In the genomic region with DNA sequence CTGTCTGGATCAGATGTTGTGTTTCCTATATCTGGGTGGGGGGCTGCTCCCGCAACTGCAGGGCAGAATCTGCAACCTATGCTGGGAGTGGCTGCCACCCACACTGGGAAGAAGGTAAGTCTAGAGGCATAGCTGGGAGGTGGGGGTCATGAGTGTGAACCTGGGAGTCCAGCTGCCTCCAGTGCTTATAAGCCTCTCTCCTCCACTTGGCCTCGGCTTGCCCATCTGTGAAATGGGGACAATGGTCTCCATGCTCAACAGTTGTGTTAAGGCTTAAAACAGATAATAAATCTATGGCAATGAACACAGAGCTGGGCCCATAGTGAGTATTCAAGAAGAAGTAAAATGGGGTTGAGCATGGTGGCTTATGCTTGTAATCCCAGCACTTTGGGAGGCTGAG, we compare ENCODE assay signal across 1 cellular context.
A peak's percentile ranks its signal among the peaks of the same experiment; 100 is the strongest.
TF ChIP-seq lines count a peak whose summit lies in the region.

No MANE protein-coding gene starts in this region.

TF ChIP-seq in IMR-90, 13 proteins besides CTCF, POLR2A, EP300 and RAD21:
- TF ChIP-seq, protein P1, sequence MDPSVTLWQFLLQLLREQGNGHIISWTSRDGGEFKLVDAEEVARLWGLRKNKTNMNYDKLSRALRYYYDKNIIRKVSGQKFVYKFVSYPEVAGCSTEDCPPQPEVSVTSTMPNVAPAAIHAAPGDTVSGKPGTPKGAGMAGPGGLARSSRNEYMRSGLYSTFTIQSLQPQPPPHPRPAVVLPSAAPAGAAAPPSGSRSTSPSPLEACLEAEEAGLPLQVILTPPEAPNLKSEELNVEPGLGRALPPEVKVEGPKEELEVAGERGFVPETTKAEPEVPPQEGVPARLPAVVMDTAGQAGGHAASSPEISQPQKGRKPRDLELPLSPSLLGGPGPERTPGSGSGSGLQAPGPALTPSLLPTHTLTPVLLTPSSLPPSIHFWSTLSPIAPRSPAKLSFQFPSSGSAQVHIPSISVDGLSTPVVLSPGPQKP (IDR thresholded peaks at IDR 0.05; ENCODE audit: borderline replicate concordance, low read depth, low read length), result no peak
- peak; percentile 37 for TF ChIP-seq RCOR1 (IDR thresholded peaks at IDR 0.05; ENCODE audit: insufficient replicate concordance, low read length)
